ENCODE assay signal across 24 cellular contexts in genomic region chr1:114196992-114197907, GRCh38. TPM values are rescaled to one million over a fixed set of nuclear protein-coding genes. Genes with fewer than 3 reads are reported as not detected.
"Had no signal": no experiment of that assay in that cellular context is flagged by ENCODE, and none has a peak within 500 bp of the region (broad histone marks: within the 10 kb centered on the region; RNA-seq: fewer than 3 reads in every experiment).

No MANE protein-coding gene starts in this region.

- DNase-seq: Karpas-422, KG1, MG63, NCI-H1092, NCI-H1105 treated with DMSO at 0.1 percent for 48 hours, NCI-H1417 treated with DMSO at 0.1 percent for 48 hours, NCI-H146, NCI-H1694 treated with DMSO at 0.1 percent for 48 hours, NCI-H1930, NCI-H2081 treated with DMSO at 0.1 percent for 48 hours, NCI-H2171, NCI-H226, NCI-H446, NCI-H510A, NCI-H524 treated with DMSO at 0.1 percent for 48 hours, NCI-H69, NCI-H774, RPMI8226, SHP77 had no signal

- FAIRE-seq: HTR-8/SVneo, RCC 7860 had no signal

- H3K4me3 ChIP-seq: MG63 had no signal

- ATAC-seq: SK-N-SH treated with all-trans-retinoic acid at 6 μM for 48 hours had no signal

- H3K36me3 ChIP-seq: MG63 had no signal

- H3K27ac ChIP-seq: HL-60 had no signal

- H3K9me3 ChIP-seq: MG63 had no signal

RNA-seq across cellular contexts. Expression of gene SYT6, which starts 43.6 kb away (rescaled TPM):
- total RNA-seq: SK-MEL-5 had no signal
